Comparison of ENCODE assay signal across 8 cellular contexts in genomic region chr14:76546426-76547221, GRCh38.
DNase-seq lines count a peak whose midpoint lies in the region; ATAC-seq and TF ChIP-seq lines count a peak whose summit lies in the region.

No MANE protein-coding gene starts in this region.

- no peak overlapping the region for H3K4me3 ChIP-seq in DOHH2 (ENCODE audit: low read length)
- no peak overlapping the region for H3K4me3 ChIP-seq in Panc1 (ENCODE audit: low read depth in 2 of 2, low read length in 2 of 2)
- no peak overlapping the region for H3K4me3 ChIP-seq in tibial artery

- no peaks in the 10 kb centered on the region for H3K36me3 ChIP-seq in DOHH2 (ENCODE audit: control insufficient read depth, low read length)
- no peaks in the 10 kb centered on the region for H3K36me3 ChIP-seq in Panc1 (ENCODE audit: control insufficient read depth, insufficient read depth, low read length)
- no peaks in the 10 kb centered on the region for H3K36me3 ChIP-seq in tibial artery

- no peaks in the 10 kb centered on the region for H3K36me3 Mint-ChIP-seq in natural killer cell
- H3K36me3 Mint-ChIP-seq in CD4-positive, alpha-beta T cell (ENCODE audit: low read depth): no peaks in the 10 kb centered on the region

- H3F3A ChIP-seq in DOHH2 (ENCODE audit: control insufficient read depth, insufficient read depth): no peaks in the 10 kb centered on the region

- POLR2A ChIA-PET in HEK293T (lab: Yijun Ruan, JAX) (no interaction called here), Panc1 (lab: Charles Lee) (no interaction called here)
- POLR2A ChIA-PET in CD4-positive, alpha-beta T cell (lab: Charles Lee): no interaction called here

- H3K9me2 ChIP-seq in DOHH2 (replicated peaks; ENCODE audit: control insufficient read depth, low read length): no peaks in the 10 kb centered on the region

- H3K4me1 Mint-ChIP-seq in natural killer cell: no peaks in the 10 kb centered on the region
- H3K4me1 Mint-ChIP-seq in CD4-positive, alpha-beta T cell (ENCODE audit: low read depth): no peaks in the 10 kb centered on the region

- H3K9me3 ChIP-seq in DOHH2 (ENCODE audit: control insufficient read depth, insufficient read depth, low read length) (no peaks in the 10 kb centered on the region), Panc1 (ENCODE audit: control insufficient read depth, insufficient read depth, low read depth, low read length) (no peaks in the 10 kb centered on the region), tibial artery (no peaks in the 10 kb centered on the region)
- no peaks in the 10 kb centered on the region for H3K9me3 ChIP-seq in CD4-positive, alpha-beta T cell (ENCODE audit: control insufficient read depth, low read length)

- peaks cover 4 to 9% of the 10 kb centered on the region in 2 donors for H3K27me3 Mint-ChIP-seq in natural killer cell (ENCODE audit: low read depth in 2 of 2)
- H3K27me3 Mint-ChIP-seq in CD4-positive, alpha-beta T cell: peaks cover 15% of the 10 kb centered on the region

- no peak overlapping the region for H3K4me2 ChIP-seq in DOHH2 (ENCODE audit: low read length)

- H3K4me3 Mint-ChIP-seq in natural killer cell: no peak overlapping the region
- H3K4me3 Mint-ChIP-seq in CD4-positive, alpha-beta T cell: no peak overlapping the region

- H3K4me1 ChIP-seq in DOHH2 (ENCODE audit: control insufficient read depth, low read length) (no peaks in the 10 kb centered on the region), Panc1 (ENCODE audit: control insufficient read depth, insufficient read depth, low read length) (no peaks in the 10 kb centered on the region), tibial artery (no peaks in the 10 kb centered on the region)

- H3K79me2 ChIP-seq in DOHH2 (ENCODE audit: control insufficient read depth, low read length): no peaks in the 10 kb centered on the region

- in situ Hi-C loops in Panc1 (cut with HindIII; ENCODE audit: low pct_unique_long_range_greater_than_20kb, low sequenced_read_pairs): no loop called here

- TF ChIP-seq CTCF in DOHH2 (IDR thresholded peaks at IDR 0.05; ENCODE audit: low read depth, low read length, poor library complexity, severe bottlenecking) (peak; percentile 80), Panc1 (IDR thresholded peaks at IDR 0.05) (peak; percentile 74), natural killer cell (IDR thresholded peaks at IDR 0.05) (no peak), tibial artery (IDR thresholded peaks at IDR 0.05) (no peak)
- no peak for TF ChIP-seq CTCF in CD4-positive, alpha-beta T cell (IDR thresholded peaks at IDR 0.05)

- H3K27ac Mint-ChIP-seq in natural killer cell: no peak overlapping the region
- no peak overlapping the region for H3K27ac Mint-ChIP-seq in CD4-positive, alpha-beta T cell

- ATAC-seq in Panc1 (no peak; the same call in 1 of the 2 replicates), natural killer cell (no peak), HG02763 (IDR thresholded peaks at IDR 0.05; ENCODE audit: unreplicated experiment) (no peak)
- ATAC-seq in CD4-positive, alpha-beta T cell (ENCODE audit: poor library complexity): no peak

- BruUV-seq in Panc1 (replicated peaks; lab: Mats Ljungman, UMichigan): no TSS peak

- intact Hi-C loops in Panc1 (cut with micrococcal nuclease; ENCODE audit: unreplicated experiment): no loop called here
- intact Hi-C loops in natural killer cell (cut with micrococcal nuclease): no loop called here
- intact Hi-C loops in tibial artery (cut with DNase I; ENCODE audit: low total_unique reads): no loop called here
- intact Hi-C loops in CD4-positive, alpha-beta T cell (cut with DNase I, micrococcal nuclease): no loop called here

- CTCF ChIA-PET in HEK293T (lab: Yijun Ruan, JAX) (interaction anchor here (0.6 to 0.9 kb wide), 3 partner anchors 10 to 32 kb away, joined by 3 read pairs; no protein-coding TSS in a partner anchor), Panc1 (lab: Charles Lee) (no interaction called here)
- CTCF ChIA-PET in CD4-positive, alpha-beta T cell (lab: Charles Lee): no interaction called here

- H4K20me1 ChIP-seq in DOHH2 (ENCODE audit: control insufficient read depth, insufficient read depth, low read depth, low read length): no peaks in the 10 kb centered on the region

- DNase-seq in HEK293T (ENCODE audit: extremely low spot score) (peak; percentile 81), Panc1 (ENCODE audit: low read depth, low spot score) (peak; percentile 5), foreskin melanocyte (peak; percentile 11), natural killer cell (no peak), tibial artery (no peak)
- DNase-seq in CD4-positive, alpha-beta T cell: no peak

- no peak overlapping the region for H3K27ac ChIP-seq in DOHH2 (ENCODE audit: low read depth, low read length)
- H3K27ac ChIP-seq in Panc1 (ENCODE audit: low read length): no peak overlapping the region
- no peak overlapping the region for H3K27ac ChIP-seq in tibial artery
- H3K27ac ChIP-seq in CD4-positive, alpha-beta T cell (ENCODE audit: low read depth, low read length): no peak overlapping the region

- no peaks in the 10 kb centered on the region for H3K9me3 Mint-ChIP-seq in natural killer cell
- H3K9me3 Mint-ChIP-seq in CD4-positive, alpha-beta T cell: no peaks in the 10 kb centered on the region

- H3K27me3 ChIP-seq in DOHH2 (ENCODE audit: control insufficient read depth, low read length): no peaks in the 10 kb centered on the region
- no peaks in the 10 kb centered on the region for H3K27me3 ChIP-seq in Panc1 (ENCODE audit: control insufficient read depth, insufficient read depth, low read length)
- peaks cover 0 to 32% of the 10 kb centered on the region in 2 donors for H3K27me3 ChIP-seq in tibial artery
- H3K27me3 ChIP-seq in CD4-positive, alpha-beta T cell (ENCODE audit: control insufficient read depth, insufficient read depth, low read length): no peaks in the 10 kb centered on the region

TF ChIP-seq in HEK293T, 16 proteins besides CTCF, POLR2A, EP300 and RAD21:
- TF ChIP-seq, protein P1, sequence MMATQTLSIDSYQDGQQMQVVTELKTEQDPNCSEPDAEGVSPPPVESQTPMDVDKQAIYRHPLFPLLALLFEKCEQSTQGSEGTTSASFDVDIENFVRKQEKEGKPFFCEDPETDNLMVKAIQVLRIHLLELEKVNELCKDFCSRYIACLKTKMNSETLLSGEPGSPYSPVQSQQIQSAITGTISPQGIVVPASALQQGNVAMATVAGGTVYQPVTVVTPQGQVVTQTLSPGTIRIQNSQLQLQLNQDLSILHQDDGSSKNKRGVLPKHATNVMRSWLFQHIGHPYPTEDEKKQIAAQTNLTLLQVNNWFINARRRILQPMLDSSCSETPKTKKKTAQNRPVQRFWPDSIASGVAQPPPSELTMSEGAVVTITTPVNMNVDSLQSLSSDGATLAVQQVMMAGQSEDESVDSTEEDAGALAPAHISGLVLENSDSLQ (IDR thresholded peaks at IDR 0.05): peak; percentile 78
- no peak for TF ChIP-seq ZNF384 (IDR thresholded peaks at IDR 0.05)
- TF ChIP-seq LEF1 (IDR thresholded peaks at IDR 0.05; ENCODE audit: borderline replicate concordance): no peak
- no peak for TF ChIP-seq SP1 (IDR thresholded peaks at IDR 0.05)

Comparison
In these comparisons a context has a peak if more than half of its experiments do, and no peak if none do; other contexts are left out.
1. CTCF ChIP-seq: peak in DOHH2 (single experiment) and Panc1 (single experiment); none in natural killer cell (single experiment), tibial artery (0 of 2) and CD4-positive, alpha-beta T cell (single experiment).
2. DNase-seq: peak in HEK293T (single experiment), Panc1 (single experiment) and foreskin melanocyte (single experiment); none in natural killer cell (single experiment), tibial artery (0 of 2) and CD4-positive, alpha-beta T cell (0 of 10).